1 cellular context compared by ENCODE assay signal in the genomic region with DNA sequence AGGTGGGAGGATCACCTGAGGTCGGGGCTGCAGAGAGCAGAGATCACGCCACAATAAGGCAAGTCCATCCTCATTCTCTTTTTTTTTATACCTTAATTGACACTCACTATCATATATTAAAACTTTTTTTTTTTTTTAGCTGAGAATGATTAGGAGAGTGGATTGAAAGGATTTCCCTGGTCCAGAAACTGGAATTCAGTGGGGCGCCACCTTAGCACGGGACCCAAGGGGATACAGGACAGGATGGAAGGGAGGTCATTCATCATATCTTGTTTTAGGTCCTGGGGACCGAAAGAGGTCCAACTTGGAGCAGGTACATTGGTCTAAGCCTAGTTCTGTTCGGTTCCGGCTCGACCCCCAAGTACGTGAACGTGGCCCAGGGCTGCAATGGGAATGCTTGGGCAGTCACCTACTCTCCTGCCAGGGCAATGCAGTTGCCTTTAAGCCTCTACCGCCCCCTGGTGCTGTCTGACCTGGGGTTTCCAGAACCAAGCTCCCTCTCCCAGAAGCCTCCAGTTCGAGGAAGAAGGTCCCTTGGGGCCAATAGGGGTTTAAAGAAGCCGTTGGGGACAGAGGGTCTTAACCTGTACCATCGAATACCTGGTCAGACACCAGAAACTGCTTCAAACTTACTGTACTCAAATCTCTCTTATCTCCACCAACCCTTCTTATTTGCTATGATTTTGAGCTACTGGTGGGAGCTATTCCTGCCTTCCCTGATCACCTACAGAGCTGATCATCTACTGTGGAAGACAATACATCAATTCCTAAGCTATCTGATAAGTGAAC.
TF ChIP-seq lines count a peak whose summit lies in the region.

No MANE protein-coding gene starts in this region.

TF ChIP-seq in HepG2, 621 proteins besides CTCF, POLR2A, EP300 and RAD21 (continued from another document and continues in another):
- 0 out of 2 replicates have a peak, but pooled peaks have one; percentile 41 for TF ChIP-seq ZNF142 (CRISPR knock-in tag; IDR thresholded peaks at IDR 0.05)
- peak; percentile 78 for TF ChIP-seq ZBTB7B (CRISPR knock-in tag; IDR thresholded peaks at IDR 0.05)
- no peak for TF ChIP-seq ZNF34 (CRISPR knock-in tag; IDR thresholded peaks at IDR 0.05; ENCODE audit: borderline replicate concordance)
- TF ChIP-seq RFX3 (CRISPR knock-in tag; IDR thresholded peaks at IDR 0.05) = no peak
- TF ChIP-seq KLF9 (CRISPR knock-in tag; IDR thresholded peaks at IDR 0.05; ENCODE audit: low read depth) = no peak
- TF ChIP-seq CAMTA2 (CRISPR knock-in tag; IDR thresholded peaks at IDR 0.05; ENCODE audit: borderline replicate concordance) = no peak
- no peak for TF ChIP-seq ZNF446 (CRISPR knock-in tag; IDR thresholded peaks at IDR 0.05)
- no peak for TF ChIP-seq ZNF746 (CRISPR knock-in tag; IDR thresholded peaks at IDR 0.05)
- TF ChIP-seq SMYD3 (CRISPR knock-in tag; IDR thresholded peaks at IDR 0.05) = no peak
- no peak for TF ChIP-seq ZNF616 (CRISPR knock-in tag; IDR thresholded peaks at IDR 0.05; ENCODE audit: low read depth)
- TF ChIP-seq ZNF766 (CRISPR knock-in tag; IDR thresholded peaks at IDR 0.05; ENCODE audit: borderline replicate concordance) = no peak
- TF ChIP-seq RFX5 (IDR thresholded peaks at IDR 0.05; ENCODE audit: low read depth, low read length) = no peak
- TF ChIP-seq ZSCAN22 (CRISPR knock-in tag; IDR thresholded peaks at IDR 0.05) = no peak
- no peak for TF ChIP-seq ZNF615 (CRISPR knock-in tag; IDR thresholded peaks at IDR 0.05; ENCODE audit: borderline replicate concordance)
- TF ChIP-seq MTA3 (CRISPR knock-in tag; IDR thresholded peaks at IDR 0.05) = no peak
- no peak for TF ChIP-seq CHD4 (IDR thresholded peaks at IDR 0.05; ENCODE audit: borderline replicate concordance, low read length)
- 0 out of 2 replicates have a peak, but pooled peaks have one; percentile 42 for TF ChIP-seq ESRRA (CRISPR knock-in tag; IDR thresholded peaks at IDR 0.05; ENCODE audit: low read depth)
- TF ChIP-seq HNRNPH1 (optimal IDR thresholded peaks at IDR 0.05; ENCODE audit: low read depth, low read length) = no peak
- no peak for TF ChIP-seq KLF12 (CRISPR knock-in tag; IDR thresholded peaks at IDR 0.05; ENCODE audit: borderline replicate concordance)
- TF ChIP-seq NKX3-1 (CRISPR knock-in tag; IDR thresholded peaks at IDR 0.05) = no peak
- TF ChIP-seq CERS6 (CRISPR knock-in tag; IDR thresholded peaks at IDR 0.05) = no peak
- TF ChIP-seq, protein P1, sequence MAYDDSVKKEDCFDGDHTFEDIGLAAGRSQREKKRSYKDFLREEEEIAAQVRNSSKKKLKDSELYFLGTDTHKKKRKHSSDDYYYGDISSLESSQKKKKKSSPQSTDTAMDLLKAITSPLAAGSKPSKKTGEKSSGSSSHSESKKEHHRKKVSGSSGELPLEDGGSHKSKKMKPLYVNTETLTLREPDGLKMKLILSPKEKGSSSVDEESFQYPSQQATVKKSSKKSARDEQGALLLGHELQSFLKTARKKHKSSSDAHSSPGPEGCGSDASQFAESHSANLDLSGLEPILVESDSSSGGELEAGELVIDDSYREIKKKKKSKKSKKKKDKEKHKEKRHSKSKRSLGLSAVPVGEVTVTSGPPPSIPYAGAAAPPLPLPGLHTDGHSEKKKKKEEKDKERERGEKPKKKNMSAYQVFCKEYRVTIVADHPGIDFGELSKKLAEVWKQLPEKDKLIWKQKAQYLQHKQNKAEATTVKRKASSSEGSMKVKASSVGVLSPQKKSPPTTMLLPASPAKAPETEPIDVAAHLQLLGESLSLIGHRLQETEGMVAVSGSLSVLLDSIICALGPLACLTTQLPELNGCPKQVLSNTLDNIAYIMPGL (CRISPR knock-in tag; IDR thresholded peaks at IDR 0.05; ENCODE audit: borderline replicate concordance in 1 of 2, low read depth in 1 of 2) = peak; percentile 85 to 94
- 0 out of 2 replicates have a peak, but pooled peaks have one; percentile 32 for TF ChIP-seq SIX1 (CRISPR knock-in tag; IDR thresholded peaks at IDR 0.05; ENCODE audit: borderline replicate concordance)
- TF ChIP-seq SIN3B (IDR thresholded peaks at IDR 0.05; ENCODE audit: low read length) = 0 out of 2 replicates have a peak, but pooled peaks have one; percentile 45
- no peak for TF ChIP-seq ZKSCAN8 (CRISPR knock-in tag; IDR thresholded peaks at IDR 0.05; ENCODE audit: borderline replicate concordance)
- TF ChIP-seq REPIN1 (CRISPR knock-in tag; IDR thresholded peaks at IDR 0.05; ENCODE audit: borderline replicate concordance, low read depth) = peak; percentile 63; the same call in 1 of the 2 replicates
- no peak for TF ChIP-seq BCL6 (CRISPR knock-in tag; IDR thresholded peaks at IDR 0.05)
- no peak for TF ChIP-seq ZNF12 (CRISPR knock-in tag; IDR thresholded peaks at IDR 0.05)
- TF ChIP-seq, protein P2, sequence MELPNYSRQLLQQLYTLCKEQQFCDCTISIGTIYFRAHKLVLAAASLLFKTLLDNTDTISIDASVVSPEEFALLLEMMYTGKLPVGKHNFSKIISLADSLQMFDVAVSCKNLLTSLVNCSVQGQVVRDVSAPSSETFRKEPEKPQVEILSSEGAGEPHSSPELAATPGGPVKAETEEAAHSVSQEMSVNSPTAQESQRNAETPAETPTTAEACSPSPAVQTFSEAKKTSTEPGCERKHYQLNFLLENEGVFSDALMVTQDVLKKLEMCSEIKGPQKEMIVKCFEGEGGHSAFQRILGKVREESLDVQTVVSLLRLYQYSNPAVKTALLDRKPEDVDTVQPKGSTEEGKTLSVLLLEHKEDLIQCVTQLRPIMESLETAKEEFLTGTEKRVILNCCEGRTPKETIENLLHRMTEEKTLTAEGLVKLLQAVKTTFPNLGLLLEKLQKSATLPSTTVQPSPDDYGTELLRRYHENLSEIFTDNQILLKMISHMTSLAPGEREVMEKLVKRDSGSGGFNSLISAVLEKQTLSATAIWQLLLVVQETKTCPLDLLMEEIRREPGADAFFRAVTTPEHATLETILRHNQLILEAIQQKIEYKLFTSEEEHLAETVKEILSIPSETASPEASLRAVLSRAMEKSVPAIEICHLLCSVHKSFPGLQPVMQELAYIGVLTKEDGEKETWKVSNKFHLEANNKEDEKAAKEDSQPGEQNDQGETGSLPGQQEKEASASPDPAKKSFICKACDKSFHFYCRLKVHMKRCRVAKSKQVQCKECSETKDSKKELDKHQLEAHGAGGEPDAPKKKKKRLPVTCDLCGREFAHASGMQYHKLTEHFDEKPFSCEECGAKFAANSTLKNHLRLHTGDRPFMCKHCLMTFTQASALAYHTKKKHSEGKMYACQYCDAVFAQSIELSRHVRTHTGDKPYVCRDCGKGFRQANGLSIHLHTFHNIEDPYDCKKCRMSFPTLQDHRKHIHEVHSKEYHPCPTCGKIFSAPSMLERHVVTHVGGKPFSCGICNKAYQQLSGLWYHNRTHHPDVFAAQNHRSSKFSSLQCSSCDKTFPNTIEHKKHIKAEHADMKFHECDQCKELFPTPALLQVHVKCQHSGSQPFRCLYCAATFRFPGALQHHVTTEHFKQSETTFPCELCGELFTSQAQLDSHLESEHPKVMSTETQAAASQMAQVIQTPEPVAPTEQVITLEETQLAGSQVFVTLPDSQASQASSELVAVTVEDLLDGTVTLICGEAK (IDR thresholded peaks at IDR 0.05) = no peak
- TF ChIP-seq, protein P2 (CRISPR knock-in tag; IDR thresholded peaks at IDR 0.05) = no peak
- TF ChIP-seq BATF2 (CRISPR knock-in tag; IDR thresholded peaks at IDR 0.05) = no peak
- TF ChIP-seq RAD51 (IDR thresholded peaks at IDR 0.05; ENCODE audit: borderline replicate concordance) = no peak
- no peak for TF ChIP-seq ZNF557 (CRISPR knock-in tag; IDR thresholded peaks at IDR 0.05)
- TF ChIP-seq ZNF879 (CRISPR knock-in tag; IDR thresholded peaks at IDR 0.05) = no peak
- TF ChIP-seq, protein P3, sequence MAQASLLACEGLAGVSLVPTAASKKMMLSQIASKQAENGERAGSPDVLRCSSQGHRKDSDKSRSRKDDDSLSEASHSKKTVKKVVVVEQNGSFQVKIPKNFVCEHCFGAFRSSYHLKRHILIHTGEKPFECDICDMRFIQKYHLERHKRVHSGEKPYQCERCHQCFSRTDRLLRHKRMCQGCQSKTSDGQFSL (CRISPR knock-in tag; IDR thresholded peaks at IDR 0.05) = no peak
